13 cellular contexts compared by ENCODE assay signal in the genomic region with DNA sequence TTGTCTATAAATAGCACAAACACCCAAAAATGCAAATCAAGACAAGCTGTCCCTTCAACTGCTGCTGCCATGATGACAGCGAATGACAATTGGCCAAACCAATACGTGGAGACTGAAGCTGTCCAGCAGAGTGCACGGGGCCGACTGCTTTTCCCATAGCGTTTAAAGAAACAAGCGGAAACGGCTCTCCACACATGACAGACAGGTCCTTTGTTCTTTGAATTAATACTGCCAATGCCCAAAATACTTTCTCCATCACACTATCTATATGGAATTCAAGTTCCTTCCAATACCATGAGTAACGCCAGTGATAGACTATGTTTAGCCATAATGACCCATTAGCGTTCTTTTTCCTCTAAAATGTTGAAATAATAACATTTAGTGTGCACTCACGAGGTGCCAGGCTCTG. TPM values are rescaled to one million over a fixed set of nuclear protein-coding genes. Genes with fewer than 3 reads are reported as not detected.
A peak's percentile ranks its signal among the peaks of the same experiment; 100 is the strongest.
DNase-seq lines count a peak whose midpoint lies in the region; ATAC-seq and TF ChIP-seq lines count a peak whose summit lies in the region.
"Had no signal": no experiment of that assay in that cellular context is flagged by ENCODE, and none has a peak within 500 bp of the region (broad histone marks: within the 10 kb centered on the region; RNA-seq: fewer than 3 reads in every experiment).

No MANE protein-coding gene starts in this region.

- H3K36me3 ChIP-seq in mesenchymal stem cell (ENCODE audit: control insufficient read depth in 1 of 2, insufficient read depth in 2 of 2, low read depth in 1 of 2, low read length in 2 of 2) (peaks cover 0 to 5% of the 10 kb centered on the region in 2 experiments), vagina (no peaks in the 10 kb centered on the region)

- no peak overlapping the region for H3K23ac ChIP-seq in mesenchymal stem cell (ENCODE audit: low read length in 2 of 2)

- TF ChIP-seq CTCF in vagina (IDR thresholded peaks at IDR 0.05) = no peak
- no peak for TF ChIP-seq CTCF in lower leg skin (IDR thresholded peaks at IDR 0.05)

- no peak overlapping the region for H2BK15ac ChIP-seq in mesenchymal stem cell (ENCODE audit: low read depth, poor library complexity, severe bottlenecking)

- H2AFZ ChIP-seq in mesenchymal stem cell (ENCODE audit: low read depth, low read length) = no peak overlapping the region

- no peaks in the 10 kb centered on the region for H3K9me3 ChIP-seq in mesenchymal stem cell (ENCODE audit: control insufficient read depth, low read length)
- H3K9me3 ChIP-seq in vagina = no peaks in the 10 kb centered on the region

- no peak overlapping the region for H3K14ac ChIP-seq in mesenchymal stem cell (ENCODE audit: low read length in 2 of 2)

- no peaks in the 10 kb centered on the region for H3K27me3 ChIP-seq in mesenchymal stem cell (ENCODE audit: control insufficient read depth in 1 of 2, insufficient read depth in 1 of 2, low read length in 2 of 2)
- no peaks in the 10 kb centered on the region for H3K27me3 ChIP-seq in vagina

- peak overlapping the region; percentile 21 for H3K27ac ChIP-seq in mesenchymal stem cell (ENCODE audit: low read length, poor library complexity, severe bottlenecking)
- peak overlapping the region; percentile 81 for H3K27ac ChIP-seq in vagina

- H3K4me1 ChIP-seq in mesenchymal stem cell (ENCODE audit: control insufficient read depth, insufficient read depth, low read depth, low read length) (peaks cover 25% of the 10 kb centered on the region), vagina (peaks cover 62% of the 10 kb centered on the region)

- WGBS in mesenchymal stem cell = 74% methylated on average over 10 of the region's 10 CpGs
- 47 to 51% methylated on average over 10 of the region's 10 CpGs for WGBS in lower leg skin, 2 donors

- no peak for DNase-seq in left ventricle myocardium superior
- no peak for DNase-seq in Right ventricle myocardium superior
- peak; percentile 66 for DNase-seq in cerebellar cortex (ENCODE audit: low spot score)
- DNase-seq in mesenchymal stem cell = peak; percentile 41
- no peak for DNase-seq in vagina (ENCODE audit: extremely low spot score in 2 of 2)
- no peak for DNase-seq in lower leg skin (ENCODE audit: low spot score in 2 of 2)
- no peak for DNase-seq in LoVo (ENCODE audit: low spot score)
- no peak for DNase-seq in SW 1271 (lab: John Stamatoyannopoulos, UW)
- DNase-seq: activated CD4-positive, alpha-beta T cell treated with anti-CD3 and anti-CD28 coated beads for 4 hours; activated naive CD4-positive, alpha-beta T cell treated with anti-CD3 and anti-CD28 coated beads, Interleukin-2, amount 50 U/mL, for 16 hours; erythroblast; NCI-H2029; SHP77 had no signal

- no peak overlapping the region for H2BK5ac ChIP-seq in mesenchymal stem cell (ENCODE audit: low read depth, low read length, poor library complexity, severe bottlenecking)

- H3K4ac ChIP-seq in mesenchymal stem cell (ENCODE audit: low read depth in 1 of 2, low read length in 2 of 2) = peak overlapping the region in 1 of 2 experiments; percentile 81

- H3K79me1 ChIP-seq in mesenchymal stem cell (replicated peaks; ENCODE audit: low read length, poor library complexity, severe bottlenecking) = peaks cover 4% of the 10 kb centered on the region

- ATAC-seq in left ventricle myocardium superior (peak; percentile 31), Right ventricle myocardium superior (ENCODE audit: poor library complexity) (no peak)

- H3K18ac ChIP-seq in mesenchymal stem cell (ENCODE audit: low read depth in 1 of 2, low read length in 2 of 2) = peak overlapping the region in 1 of 2 experiments; percentile 16

- no peak for TF ChIP-seq POLR2A in vagina (IDR thresholded peaks at IDR 0.05)
- TF ChIP-seq POLR2A in lower leg skin (IDR thresholded peaks at IDR 0.05) = no peak

- no peak overlapping the region for H2AK5ac ChIP-seq in mesenchymal stem cell (ENCODE audit: low read length, severe bottlenecking)

- no peak overlapping the region for H3K4me2 ChIP-seq in mesenchymal stem cell (ENCODE audit: low read length, poor library complexity, severe bottlenecking)

- H4K8ac ChIP-seq in mesenchymal stem cell (ENCODE audit: low read length) = no peak overlapping the region

- intact Hi-C loops in left ventricle myocardium superior (cut with micrococcal nuclease) (no loop called here), Right ventricle myocardium superior (cut with DNase I) (no loop called here), vagina (cut with DNase I) (no loop called here), lower leg skin (cut with DNase I; ENCODE audit: low total_unique reads) (no loop called here)

- H4K91ac ChIP-seq in mesenchymal stem cell (ENCODE audit: low read length) = no peak overlapping the region

- H2BK120ac ChIP-seq in mesenchymal stem cell (ENCODE audit: low read depth, low read length) = no peak overlapping the region

- H3K4me3 ChIP-seq in mesenchymal stem cell (ENCODE audit: insufficient read depth in 1 of 2, low read depth in 1 of 2, low read length in 2 of 2) = peak overlapping the region in 1 of 2 experiments; percentile 71
- no peak overlapping the region for H3K4me3 ChIP-seq in vagina
- no peak overlapping the region for H3K4me3 ChIP-seq in lower leg skin (ENCODE audit: low read depth, poor library complexity, severe bottlenecking)

- H2BK12ac ChIP-seq in mesenchymal stem cell (ENCODE audit: low read length in 2 of 2) = peak overlapping the region in 1 of 2 experiments; percentile 73

- peak overlapping the region; percentile 76 for H3K9ac ChIP-seq in mesenchymal stem cell (ENCODE audit: low read length)

RNA-seq across cellular contexts. Expression of a gene that starts 35.5 kb away (rescaled TPM):
- total RNA-seq in left ventricle myocardium superior (7.7 TPM), Right ventricle myocardium superior (6.2 TPM), vagina (20.4 TPM), lower leg skin (10 to 100 TPM in 3 of 4 donors, 1 to 10 TPM in 1; 8.2 to 22.3 (median 15.2) TPM)
- 19.0 TPM for polyA plus RNA-seq in mesenchymal stem cell (2013, experiment 1 of 2)
- polyA plus RNA-seq in mesenchymal stem cell (2013, experiment 2 of 2) = 19.1 TPM

Comparison
In these comparisons a context has a peak if more than half of its experiments do, and no peak if none do; other contexts are left out.
1. DNase-seq: peak in cerebellar cortex (single experiment) and mesenchymal stem cell (single experiment); none in left ventricle myocardium superior (single experiment), Right ventricle myocardium superior (single experiment), vagina (0 of 2), lower leg skin (0 of 2), LoVo (single experiment) and SW 1271 (0 of 2).